Comparison of ENCODE assay signal across 1 cellular context in genomic region chr17:76053230-76054111, GRCh38.
TF ChIP-seq lines count a peak whose summit lies in the region.

No MANE protein-coding gene starts in this region.

TF ChIP-seq in GM23338, 12 proteins besides CTCF, POLR2A, EP300 and RAD21 (continued from another document):
- TF ChIP-seq ZNF462 (CRISPR knock-in tag; IDR thresholded peaks at IDR 0.05) (no peak), REST (IDR thresholded peaks at IDR 0.05; ENCODE audit: unreplicated experiment) (no peak), POLR2AphosphoS5 (IDR thresholded peaks at IDR 0.05; ENCODE audit: low read depth) (no peak)
TF ChIP-seq in GM23338: peak in this region for 0.
